Comparison of ENCODE assay signal across 7 cellular contexts in the genomic region with DNA sequence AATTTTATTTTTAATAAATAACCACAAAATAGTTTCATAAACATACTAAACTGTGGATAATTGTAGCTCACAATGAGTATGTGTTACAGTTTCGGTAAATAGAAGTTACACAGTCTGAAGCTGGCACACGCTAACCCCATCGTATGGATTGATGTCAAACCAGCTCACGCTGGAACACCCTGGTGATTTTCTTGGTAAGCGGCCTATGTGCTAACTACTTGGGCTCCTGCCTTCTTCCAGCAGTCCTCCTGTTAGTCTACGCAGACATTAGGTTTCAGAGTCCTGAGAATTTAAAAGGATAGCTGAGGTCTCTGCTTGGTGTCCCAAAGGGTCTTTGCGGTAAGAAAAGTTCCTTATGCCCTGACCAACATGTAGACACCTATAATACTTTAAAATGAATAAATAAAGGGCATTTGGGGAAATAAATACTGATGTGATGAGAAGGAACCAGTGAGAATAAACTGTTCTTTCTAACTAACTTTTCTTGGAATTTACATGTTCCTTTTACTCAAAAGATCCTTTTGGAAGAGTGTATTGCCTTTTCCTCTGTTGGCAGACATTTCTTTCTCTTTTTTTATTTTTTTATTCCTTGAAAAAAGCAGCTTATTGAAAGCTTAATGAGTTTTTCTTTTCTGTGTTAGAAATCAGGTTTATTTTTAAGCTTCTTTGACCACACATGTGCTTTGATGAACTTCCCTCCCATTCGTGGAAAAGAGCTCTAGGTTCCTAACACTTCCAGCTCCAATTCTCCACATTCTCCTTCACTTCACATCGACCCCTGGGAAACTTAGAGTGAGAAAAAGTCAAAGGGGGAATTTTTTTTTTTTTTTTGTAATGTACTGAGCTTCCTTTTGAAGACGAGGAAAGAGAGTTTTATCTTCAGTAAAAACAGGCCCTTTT.
DNase-seq lines count a peak whose midpoint lies in the region; TF ChIP-seq lines count a peak whose summit lies in the region.

No MANE protein-coding gene starts in this region.

- H3K9me3 Mint-ChIP-seq in type B pancreatic cell: peaks cover 9% of the 10 kb centered on the region
- no peaks in the 10 kb centered on the region for H3K9me3 Mint-ChIP-seq in activated T-helper 2 cell treated with anti-CD3 and anti-CD28 coated beads, Interferon-gamma antibody, Interleukin-2, Interleukin-4, amounts not matched to agents 10 μg/mL and 5 μg/mL and 100 μg/mL, durations not matched to agents 14 hours and 24 hours and 36 hours

- TF ChIP-seq CTCF in type B pancreatic cell (conservative IDR thresholded peaks at IDR 0.05): no peak

- no peaks in the 10 kb centered on the region for H3K27me3 Mint-ChIP-seq in type B pancreatic cell
- H3K27me3 Mint-ChIP-seq in activated T-helper 2 cell treated with anti-CD3 and anti-CD28 coated beads, Interferon-gamma antibody, Interleukin-2, Interleukin-4, amounts not matched to agents 10 μg/mL and 5 μg/mL and 100 μg/mL, durations not matched to agents 14 hours and 24 hours and 36 hours (ENCODE audit: low read depth): peaks cover 3% of the 10 kb centered on the region

- no peaks in the 10 kb centered on the region for H3K36me3 Mint-ChIP-seq in type B pancreatic cell
- no peaks in the 10 kb centered on the region for H3K36me3 Mint-ChIP-seq in activated T-helper 2 cell treated with anti-CD3 and anti-CD28 coated beads, Interferon-gamma antibody, Interleukin-2, Interleukin-4, amounts not matched to agents 10 μg/mL and 5 μg/mL and 100 μg/mL, durations not matched to agents 14 hours and 24 hours and 36 hours (ENCODE audit: low read depth)

- peaks cover 17% of the 10 kb centered on the region for H3K4me1 Mint-ChIP-seq in type B pancreatic cell (ENCODE audit: unreplicated experiment)
- no peaks in the 10 kb centered on the region for H3K4me1 Mint-ChIP-seq in activated T-helper 2 cell treated with anti-CD3 and anti-CD28 coated beads, Interferon-gamma antibody, Interleukin-2, Interleukin-4, amounts not matched to agents 10 μg/mL and 5 μg/mL and 100 μg/mL, durations not matched to agents 14 hours and 24 hours and 36 hours (ENCODE audit: low read depth)

- H3K27me3 ChIP-seq in SJCRH30 (no peaks in the 10 kb centered on the region), neuron (ENCODE audit: insufficient read depth, low read length) (no peaks in the 10 kb centered on the region)

- no peak overlapping the region for H3K4me3 Mint-ChIP-seq in type B pancreatic cell
- H3K4me3 Mint-ChIP-seq in activated T-helper 2 cell treated with anti-CD3 and anti-CD28 coated beads, Interferon-gamma antibody, Interleukin-2, Interleukin-4, amounts not matched to agents 10 μg/mL and 5 μg/mL and 100 μg/mL, durations not matched to agents 14 hours and 24 hours and 36 hours (ENCODE audit: low read depth): no peak overlapping the region

- H3K4me1 ChIP-seq in SJCRH30: peaks cover 29% of the 10 kb centered on the region
- peaks cover 34% of the 10 kb centered on the region for H3K4me1 ChIP-seq in neuron (ENCODE audit: insufficient read depth, low read length)

- H3K36me3 ChIP-seq in SJCRH30 (no peaks in the 10 kb centered on the region), neuron (ENCODE audit: insufficient read depth, low read length) (no peaks in the 10 kb centered on the region)

- DNase-seq in SJCRH30: no peak
- peak; percentile 39 for DNase-seq in fibroblast of peridontal ligament (ENCODE audit: extremely low read depth)
- DNase-seq in type B pancreatic cell (ENCODE audit: extremely low spot score, unreplicated experiment): no peak
- no peak for DNase-seq in NCI-H2171 (lab: John Stamatoyannopoulos, UW)
- no peak for DNase-seq in NCI-H2171 treated with DMSO at 0.1 percent for 48 hours (lab: John Stamatoyannopoulos, UW)
- DNase-seq in activated T-helper 2 cell treated with anti-CD3 and anti-CD28 coated beads, Interferon-gamma antibody, Interleukin-2, Interleukin-4, amounts not matched to agents 10 μg/mL and 5 μg/mL and 100 μg/mL, durations not matched to agents 14 hours and 24 hours and 36 hours (ENCODE audit: low spot score): no peak

- peak overlapping the region; percentile 23 for H2AFZ ChIP-seq in neuron (ENCODE audit: low read depth, low read length)

- H3K9me3 ChIP-seq in SJCRH30 (replicated peaks) (no peaks in the 10 kb centered on the region), neuron (ENCODE audit: low read length) (no peaks in the 10 kb centered on the region)

- H3K4me3 ChIP-seq in SJCRH30 (peak overlapping the region; percentile 10; the same call in 1 of the 2 replicates), neuron (ENCODE audit: low read length) (no peak overlapping the region)

- H3K27ac ChIP-seq in SJCRH30: peak overlapping the region; percentile 72

- peak overlapping the region; percentile 84 for H3K27ac Mint-ChIP-seq in type B pancreatic cell
- H3K27ac Mint-ChIP-seq in activated T-helper 2 cell treated with anti-CD3 and anti-CD28 coated beads, Interferon-gamma antibody, Interleukin-2, Interleukin-4, amounts not matched to agents 10 μg/mL and 5 μg/mL and 100 μg/mL, durations not matched to agents 14 hours and 24 hours and 36 hours: no peak overlapping the region

- intact Hi-C loops in activated T-helper 2 cell treated with anti-CD3 and anti-CD28 coated beads, Interferon-gamma antibody, Interleukin-2, Interleukin-4, amounts not matched to agents 10 μg/mL and 5 μg/mL and 100 μg/mL, durations not matched to agents 14 hours and 24 hours and 36 hours (cut with micrococcal nuclease): no loop called here
